1 cellular context compared by ENCODE assay signal in genomic region chr1:1748686-1749321, GRCh38.
TF ChIP-seq lines count a peak whose summit lies in the region.

No MANE protein-coding gene starts in this region.

TF ChIP-seq in HepG2, 621 proteins besides CTCF, POLR2A, EP300 and RAD21 (continued from another document and continues in another):
- TF ChIP-seq ATF6 (CRISPR knock-in tag; conservative IDR thresholded peaks at IDR 0.05), result no peak
- no peak for TF ChIP-seq YY1 (IDR thresholded peaks at IDR 0.05; ENCODE audit: insufficient read depth, insufficient replicate concordance, low read depth, low read length)
- TF ChIP-seq ZNF251 (CRISPR knock-in tag; IDR thresholded peaks at IDR 0.05), result no peak
- TF ChIP-seq MAZ (IDR thresholded peaks at IDR 0.05; ENCODE audit: borderline replicate concordance, low read depth, low read length), result no peak
- TF ChIP-seq MAZ (CRISPR knock-in tag; IDR thresholded peaks at IDR 0.05; ENCODE audit: low read depth), result peak; percentile 33; the same call in 1 of the 2 replicates
- TF ChIP-seq ZBTB20 (CRISPR knock-in tag; IDR thresholded peaks at IDR 0.05; ENCODE audit: borderline replicate concordance, low read depth), result no peak
- TF ChIP-seq MLLT10 (CRISPR knock-in tag; IDR thresholded peaks at IDR 0.05), result no peak
- no peak for TF ChIP-seq CREB1 (IDR thresholded peaks at IDR 0.05)
- TF ChIP-seq CREB1 (CRISPR knock-in tag; IDR thresholded peaks at IDR 0.05), result no peak; the same call in 1 of the 2 replicates
- no peak for TF ChIP-seq GABPA (IDR thresholded peaks at IDR 0.05; ENCODE audit: low read depth, low read length)
- no peak for TF ChIP-seq GABPA (CRISPR knock-in tag; IDR thresholded peaks at IDR 0.05; ENCODE audit: low read depth)
- TF ChIP-seq RFX3 (CRISPR knock-in tag; IDR thresholded peaks at IDR 0.05), result no peak
- no peak for TF ChIP-seq KLF11 (CRISPR knock-in tag; IDR thresholded peaks at IDR 0.05)
- peak; percentile 32; the same call in 1 of the 2 replicates for TF ChIP-seq MED1 (CRISPR knock-in tag; IDR thresholded peaks at IDR 0.05)
- TF ChIP-seq NFE2L2 (IDR thresholded peaks at IDR 0.05; ENCODE audit: low read length), result no peak
- TF ChIP-seq GMEB1 (CRISPR knock-in tag; IDR thresholded peaks at IDR 0.05; ENCODE audit: borderline replicate concordance), result no peak
- no peak for TF ChIP-seq MYPOP (CRISPR knock-in tag; IDR thresholded peaks at IDR 0.05)
- no peak; the same call in 2 of the 3 replicates for TF ChIP-seq MXI1 (IDR thresholded peaks at IDR 0.05; ENCODE audit: borderline replicate concordance, low read depth, low read length)
- no peak for TF ChIP-seq SETDB1 (CRISPR knock-in tag; IDR thresholded peaks at IDR 0.05; ENCODE audit: borderline replicate concordance)
- no peak for TF ChIP-seq ATM (IDR thresholded peaks at IDR 0.05; ENCODE audit: borderline replicate concordance)
- no peak for TF ChIP-seq ZNF546 (CRISPR knock-in tag; conservative IDR thresholded peaks at IDR 0.05)
- no peak for TF ChIP-seq NFRKB (IDR thresholded peaks at IDR 0.05)
- no peak for TF ChIP-seq ZBTB42 (CRISPR knock-in tag; IDR thresholded peaks at IDR 0.05)
- no peak for TF ChIP-seq CREB3 (CRISPR knock-in tag; IDR thresholded peaks at IDR 0.05)
- no peak for TF ChIP-seq MEF2D (CRISPR knock-in tag; IDR thresholded peaks at IDR 0.05)
- no peak for TF ChIP-seq ESRRA (CRISPR knock-in tag; IDR thresholded peaks at IDR 0.05; ENCODE audit: low read depth)
- no peak for TF ChIP-seq MAF1 (CRISPR knock-in tag; IDR thresholded peaks at IDR 0.05; ENCODE audit: borderline replicate concordance)
- no peak for TF ChIP-seq POGK (CRISPR knock-in tag; conservative IDR thresholded peaks at IDR 0.05)
- TF ChIP-seq JUND (CRISPR knock-in tag; IDR thresholded peaks at IDR 0.05), result no peak
- peak; percentile 64 for TF ChIP-seq UBTF (CRISPR knock-in tag; IDR thresholded peaks at IDR 0.05)
- no peak for TF ChIP-seq ZNF33A (CRISPR knock-in tag; IDR thresholded peaks at IDR 0.05; ENCODE audit: borderline replicate concordance)
- TF ChIP-seq DBP (CRISPR knock-in tag; IDR thresholded peaks at IDR 0.05; ENCODE audit: not compliant biosample characterization), result no peak
- TF ChIP-seq ZBTB10 (CRISPR knock-in tag; IDR thresholded peaks at IDR 0.05; ENCODE audit: borderline replicate concordance), result no peak
- TF ChIP-seq ZKSCAN1 (IDR thresholded peaks at IDR 0.05; ENCODE audit: low read length), result no peak
- no peak for TF ChIP-seq ZNF879 (CRISPR knock-in tag; IDR thresholded peaks at IDR 0.05)
- TF ChIP-seq ZNF788 (CRISPR knock-in tag; IDR thresholded peaks at IDR 0.05; ENCODE audit: borderline replicate concordance), result no peak; the same call in 1 of the 2 replicates
- no peak for TF ChIP-seq GLMP (CRISPR knock-in tag; IDR thresholded peaks at IDR 0.05; ENCODE audit: borderline replicate concordance)
- no peak for TF ChIP-seq PLSCR1 (CRISPR knock-in tag; IDR thresholded peaks at IDR 0.05; ENCODE audit: borderline replicate concordance)
- no peak for TF ChIP-seq ZNF142 (CRISPR knock-in tag; IDR thresholded peaks at IDR 0.05)
- TF ChIP-seq AGO1 (IDR thresholded peaks at IDR 0.05; ENCODE audit: low read depth, low read length, poor library complexity, severe bottlenecking), result no peak
